Comparison of ENCODE assay signal across 8 cellular contexts in genomic region chr19:3366761-3367571, GRCh38. TPM values are rescaled to one million over a fixed set of nuclear protein-coding genes. Genes with fewer than 3 reads are reported as not detected.
DNase-seq lines count a peak whose midpoint lies in the region; ATAC-seq and TF ChIP-seq lines count a peak whose summit lies in the region.

No MANE protein-coding gene starts in this region.

- CTCF ChIA-PET in HEK293T (lab: Yijun Ruan, JAX): no interaction called here
- CTCF ChIA-PET in activated B cell treated with CpG ODN at 0.5 μM for 24 hours (lab: Charles Lee): no interaction called here

- no peak overlapping the region for H3K27ac ChIP-seq in MM.1S (ENCODE audit: low read length)

- H3K4me3 Mint-ChIP-seq in CD14-positive monocyte (peak overlapping the region; percentile 84 to 90), activated B cell treated with CpG ODN at 0.5 μM for 24 hours (peak overlapping the region; percentile 58)

- peak overlapping the region; percentile 63 to 82 for H3K4me3 ChIP-seq in foreskin fibroblast (ENCODE audit: low read depth in 1 of 2, low read length in 2 of 2)
- H3K4me3 ChIP-seq in MM.1S (ENCODE audit: low read length): no peak overlapping the region

- H3K4me2 ChIP-seq in MM.1S (ENCODE audit: low read depth, low read length): no peak overlapping the region

- H3K9me3 ChIP-seq in MM.1S (replicated peaks; ENCODE audit: insufficient read depth, low read length): no peaks in the 10 kb centered on the region

- H3K9me2 ChIP-seq in MM.1S (replicated peaks; ENCODE audit: insufficient read depth, low read length): no peaks in the 10 kb centered on the region

- ATAC-seq in activated B cell treated with CpG ODN at 0.5 μM for 24 hours (ENCODE audit: low read depth) (no peak), GM19397 (IDR thresholded peaks at IDR 0.05; ENCODE audit: unreplicated experiment) (no peak)

- H3K36me3 Mint-ChIP-seq in CD14-positive monocyte: peaks cover 3 to 9% of the 10 kb centered on the region in 2 donors
- no peaks in the 10 kb centered on the region for H3K36me3 Mint-ChIP-seq in activated B cell treated with CpG ODN at 0.5 μM for 24 hours (ENCODE audit: low read depth)

- POLR2A ChIA-PET in HEK293T (lab: Yijun Ruan, JAX) (no interaction called here), activated B cell treated with CpG ODN at 0.5 μM for 24 hours (lab: Charles Lee) (interaction anchor here (0.6 kb wide), 1 partner anchor 10 kb away, joined by 4 read pairs; no protein-coding TSS in a partner anchor)

- no peaks in the 10 kb centered on the region for H3K4me1 ChIP-seq in MM.1S (ENCODE audit: low read length)

- H3K79me2 ChIP-seq in MM.1S (ENCODE audit: low read length): no peaks in the 10 kb centered on the region

- no peak for TF ChIP-seq CTCF in CD14-positive monocyte (IDR thresholded peaks at IDR 0.05)
- no peak for TF ChIP-seq CTCF in activated B cell treated with CpG ODN at 0.5 μM for 24 hours (IDR thresholded peaks at IDR 0.05)
- no peak for TF ChIP-seq CTCF in foreskin fibroblast (IDR thresholded peaks at IDR 0.05; ENCODE audit: low read depth, low read length)
- TF ChIP-seq CTCF in MM.1S (IDR thresholded peaks at IDR 0.05; ENCODE audit: low read length): no peak

- H3K9me3 Mint-ChIP-seq in CD14-positive monocyte: peaks cover 0 to 2% (median 0%) of the 10 kb centered on the region in 7 donors
- no peaks in the 10 kb centered on the region for H3K9me3 Mint-ChIP-seq in activated B cell treated with CpG ODN at 0.5 μM for 24 hours

- no peaks in the 10 kb centered on the region for H3F3A ChIP-seq in MM.1S (ENCODE audit: insufficient read depth, low read length)

- intact Hi-C loops in CD14-positive monocyte (cut with micrococcal nuclease) (no loop called here), activated B cell treated with CpG ODN at 0.5 μM for 24 hours (cut with micrococcal nuclease) (no loop called here)

- H3K27me3 Mint-ChIP-seq in CD14-positive monocyte (ENCODE audit: low read depth in 3 of 3) (no peaks in the 10 kb centered on the region), activated B cell treated with CpG ODN at 0.5 μM for 24 hours (peaks cover 16% of the 10 kb centered on the region)

- H3K9ac ChIP-seq in MM.1S (ENCODE audit: low read length): no peak overlapping the region

- H2AFZ ChIP-seq in MM.1S (ENCODE audit: low read length): no peak overlapping the region

- DNase-seq in CD14-positive monocyte (ENCODE audit: low spot score) (no peak), HEK293T (ENCODE audit: extremely low spot score) (no peak), activated B cell treated with CpG ODN at 0.5 μM for 24 hours (no peak), foreskin fibroblast (peak; percentile 18 to 63), nucleus accumbens (lab: John Stamatoyannopoulos, UW) (peak in 32 of 56 donors; percentile 11 to 76 (median 42)), COLO829 (ENCODE audit: low spot score) (no peak), MM.1S (no peak)

- no peaks in the 10 kb centered on the region for H3K36me3 ChIP-seq in MM.1S (replicated peaks; ENCODE audit: insufficient read depth, low read length)

- peak overlapping the region in 6 of 7 donors; percentile 45 to 88 (median 70) for H3K27ac Mint-ChIP-seq in CD14-positive monocyte
- H3K27ac Mint-ChIP-seq in activated B cell treated with CpG ODN at 0.5 μM for 24 hours: no peak overlapping the region

- peaks cover 94% of the 10 kb centered on the region for H3K27me3 ChIP-seq in MM.1S (replicated peaks; ENCODE audit: insufficient read depth, low read length)

- H4K20me1 ChIP-seq in MM.1S (ENCODE audit: insufficient read depth, low read length): no peaks in the 10 kb centered on the region

- H3K4me1 Mint-ChIP-seq in CD14-positive monocyte (peaks cover 61% of the 10 kb centered on the region), activated B cell treated with CpG ODN at 0.5 μM for 24 hours (peaks cover 55% of the 10 kb centered on the region)

TF ChIP-seq in HEK293T, 16 proteins besides CTCF, POLR2A, EP300 and RAD21:
- TF ChIP-seq ZNF384 (IDR thresholded peaks at IDR 0.05) (no peak), SUZ12 (IDR thresholded peaks at IDR 0.05) (no peak), CTBP1 (IDR thresholded peaks at IDR 0.05; ENCODE audit: borderline replicate concordance) (no peak), ELF4 (IDR thresholded peaks at IDR 0.05) (no peak), SP1 (IDR thresholded peaks at IDR 0.05) (no peak), ARNT (IDR thresholded peaks at IDR 0.05) (no peak), L3MBTL2 (conservative IDR thresholded peaks at IDR 0.05) (peak; percentile 86), PKNOX1 (IDR thresholded peaks at IDR 0.05) (no peak), TARDBP (IDR thresholded peaks at IDR 0.05) (no peak), NFRKB (IDR thresholded peaks at IDR 0.05) (no peak), BHLHE40 (IDR thresholded peaks at IDR 0.05; ENCODE audit: borderline replicate concordance) (no peak), FOXM1 (IDR thresholded peaks at IDR 0.05; ENCODE audit: borderline replicate concordance) (0 out of 2 replicates have a peak, but pooled peaks have one; percentile 39), FOXK2 (IDR thresholded peaks at IDR 0.05) (no peak), LEF1 (IDR thresholded peaks at IDR 0.05; ENCODE audit: borderline replicate concordance) (no peak), FOXA1 (IDR thresholded peaks at IDR 0.05) (no peak)

RNA-seq across cellular contexts. Expression of gene NFIC, which starts 0.6 kb away (rescaled TPM):
- polyA plus RNA-seq in CD14-positive monocyte: 10 to 100 TPM in 1 of 2 donors, 1 to 10 TPM in 1; 7.0 to 11.5 TPM
- total RNA-seq in activated B cell treated with CpG ODN at 0.5 μM for 24 hours: 17.3 and 18.8 TPM in 2 replicates

Comparison
In these comparisons a context has a peak if more than half of its experiments do, and no peak if none do; other contexts are left out.
1. DNase-seq: peak in foreskin fibroblast (2 of 2) and nucleus accumbens (32 of 56); none in CD14-positive monocyte (single experiment), HEK293T (single experiment), activated B cell treated with CpG ODN at 0.5 μM for 24 hours (single experiment), COLO829 (single experiment) and MM.1S (single experiment).